12 cellular contexts compared by ENCODE assay signal in the genomic region with DNA sequence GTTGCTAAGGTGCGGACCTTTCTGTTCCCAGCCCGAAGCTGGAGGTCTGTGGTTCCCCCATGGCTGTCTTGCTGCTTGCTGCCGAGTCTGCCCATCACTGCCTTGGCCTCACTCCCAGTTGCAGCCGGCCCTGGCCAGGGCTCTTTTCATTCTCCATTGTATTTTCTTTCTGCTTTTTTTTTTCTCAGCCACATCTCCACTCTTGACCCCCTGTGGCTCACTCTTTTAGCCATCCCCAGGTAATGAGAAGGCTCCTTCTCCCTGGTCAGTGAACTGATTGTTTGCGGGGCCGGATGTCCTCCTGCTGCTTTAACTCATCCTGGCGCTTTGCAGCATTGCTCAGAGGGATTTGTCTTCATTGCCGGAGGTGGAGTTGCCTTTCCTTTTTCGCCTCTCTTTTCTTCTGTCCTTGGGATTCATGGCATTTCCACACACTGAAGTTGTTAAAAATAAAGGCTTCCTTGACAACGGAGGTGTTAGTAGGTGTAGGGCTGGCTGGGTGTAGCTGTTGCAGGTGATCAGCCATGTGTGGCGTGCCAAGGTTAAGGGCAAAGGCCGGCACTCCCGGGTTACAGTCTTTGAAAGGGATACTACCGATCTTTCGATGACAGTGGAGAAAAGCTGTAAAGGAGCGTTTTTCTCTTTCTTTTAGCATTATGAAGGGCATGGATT. TPM values are rescaled to one million over a fixed set of nuclear protein-coding genes. Genes with fewer than 3 reads are reported as not detected.
DNase-seq lines count a peak whose midpoint lies in the region; ATAC-seq, FAIRE-seq and TF ChIP-seq lines count a peak whose summit lies in the region.
"Had no signal": no experiment of that assay in that cellular context is flagged by ENCODE, and none has a peak within 500 bp of the region (broad histone marks: within the 10 kb centered on the region; RNA-seq: fewer than 3 reads in every experiment).

No MANE protein-coding gene starts in this region.

- H3K36me3 ChIP-seq in body of pancreas (replicated peaks in 1 of 2; ENCODE audit: insufficient read depth in 1 of 2, low read depth in 2 of 2) (no peaks in the 10 kb centered on the region), iPS-15b (ENCODE audit: control insufficient read depth, insufficient read depth, low read length) (no peaks in the 10 kb centered on the region)
- H3K36me3 ChIP-seq: prostate gland had no signal

- H3K9me3 ChIP-seq in body of pancreas: no peaks in the 10 kb centered on the region
- no peaks in the 10 kb centered on the region for H3K9me3 ChIP-seq in iPS-15b (ENCODE audit: control insufficient read depth, insufficient read depth, low read length)
- H3K9me3 ChIP-seq: prostate gland had no signal

- DNase-seq in G401 (ENCODE audit: low spot score): peak; percentile 75
- peak; percentile 27 to 60 (median 44) for DNase-seq in body of pancreas
- peak; percentile 85 for DNase-seq in pons (ENCODE audit: low spot score)
- DNase-seq in activated effector memory CD4-positive, alpha-beta T cell treated with Interleukin-2 at 50 U/mL for 16 hours: no peak
- DNase-seq in GM12891 (ENCODE audit: insufficient read length, low spot score): no peak
- no peak for DNase-seq in activated CD8-positive, alpha-beta T cell treated with anti-CD3 and anti-CD28 coated beads for 36 hours
- DNase-seq: CD8-positive, alpha-beta T cell; stimulated activated naive B cell treated with anti-CD40 and anti-IgM and Interleukin-4, amounts not matched to agents 10 μg/mL and 1 μg/mL and 100 μg/mL, for 72 hours had no signal

- intact Hi-C loops in body of pancreas (cut with DNase I): no loop called here
- intact Hi-C loops in activated CD8-positive, alpha-beta T cell treated with anti-CD3 and anti-CD28 coated beads for 36 hours (cut with micrococcal nuclease): no loop called here

- H3K4me3 ChIP-seq in body of pancreas (no peak overlapping the region), iPS-15b (ENCODE audit: low read depth, low read length) (peak overlapping the region; percentile 14)
- H3K4me3 ChIP-seq: prostate gland had no signal

- in situ Hi-C loops in G401 (cut with HindIII; ENCODE audit: low sequenced_read_pairs): no loop called here

- H3K9me3 Mint-ChIP-seq in activated CD8-positive, alpha-beta T cell treated with anti-CD3 and anti-CD28 coated beads for 36 hours: no peaks in the 10 kb centered on the region
- H3K9me3 Mint-ChIP-seq: CD8-positive, alpha-beta T cell; stimulated activated naive B cell treated with anti-CD40 and anti-IgM and Interleukin-4, amounts not matched to agents 10 μg/mL and 1 μg/mL and 100 μg/mL, for 72 hours had no signal

- POLR2A ChIA-PET in activated CD8-positive, alpha-beta T cell treated with anti-CD3 and anti-CD28 coated beads for 36 hours (lab: Charles Lee): no interaction called here

- H3K27me3 ChIP-seq in body of pancreas (no peaks in the 10 kb centered on the region), iPS-15b (ENCODE audit: control insufficient read depth, insufficient read depth, low read length) (no peaks in the 10 kb centered on the region)

- TF ChIP-seq POLR2A in body of pancreas (IDR thresholded peaks at IDR 0.05) (no peak), GM12891 (IDR thresholded peaks at IDR 0.05; ENCODE audit: low read depth, low read length) (no peak)

- peak overlapping the region in 1 of 4 donors; percentile 0 for H3K27ac ChIP-seq in body of pancreas
- H3K27ac ChIP-seq: KMS-11, prostate gland had no signal

- 33 to 38% methylated on average over 16 of the region's 16 CpGs for whole genome bisulfite sequencing in body of pancreas, 2 donors

- no peak overlapping the region for H3K4me3 Mint-ChIP-seq in activated CD8-positive, alpha-beta T cell treated with anti-CD3 and anti-CD28 coated beads for 36 hours
- H3K4me3 Mint-ChIP-seq: CD8-positive, alpha-beta T cell; stimulated activated naive B cell treated with anti-CD40 and anti-IgM and Interleukin-4, amounts not matched to agents 10 μg/mL and 1 μg/mL and 100 μg/mL, for 72 hours had no signal

- no peak overlapping the region for H3K9ac ChIP-seq in iPS-15b (ENCODE audit: low read depth, low read length)
- H3K9ac ChIP-seq: KMS-11 had no signal

- no peaks in the 10 kb centered on the region for H3K27me3 Mint-ChIP-seq in activated CD8-positive, alpha-beta T cell treated with anti-CD3 and anti-CD28 coated beads for 36 hours
- H3K27me3 Mint-ChIP-seq: stimulated activated naive B cell treated with anti-CD40 and anti-IgM and Interleukin-4, amounts not matched to agents 10 μg/mL and 1 μg/mL and 100 μg/mL, for 72 hours had no signal

- no peaks in the 10 kb centered on the region for H3K36me3 Mint-ChIP-seq in activated CD8-positive, alpha-beta T cell treated with anti-CD3 and anti-CD28 coated beads for 36 hours (ENCODE audit: low read depth)

- no peak for TF ChIP-seq CTCF in body of pancreas (IDR thresholded peaks at IDR 0.05)
- no peak for TF ChIP-seq CTCF in activated CD8-positive, alpha-beta T cell treated with anti-CD3 and anti-CD28 coated beads for 36 hours (IDR thresholded peaks at IDR 0.05)

- H3K4me1 ChIP-seq in body of pancreas (peaks cover 7% of the 10 kb centered on the region), iPS-15b (ENCODE audit: control insufficient read depth, insufficient read depth, low read length) (peaks cover 28% of the 10 kb centered on the region)
- H3K4me1 ChIP-seq: prostate gland had no signal

- CTCF ChIA-PET in activated CD8-positive, alpha-beta T cell treated with anti-CD3 and anti-CD28 coated beads for 36 hours (lab: Charles Lee): no interaction called here

- ATAC-seq in body of pancreas: peak; percentile 55
- ATAC-seq in GM19351 (IDR thresholded peaks at IDR 0.05; ENCODE audit: unreplicated experiment): no peak
- ATAC-seq in activated CD8-positive, alpha-beta T cell treated with anti-CD3 and anti-CD28 coated beads for 36 hours: no peak
- ATAC-seq: CD8-positive, alpha-beta T cell; stimulated activated naive B cell treated with anti-CD40 and anti-IgM and Interleukin-4, amounts not matched to agents 10 μg/mL and 1 μg/mL and 100 μg/mL, for 72 hours had no signal

- no peak for FAIRE-seq in GM12891 (lab: Jason Lieb, UNC)

- peaks cover 26% of the 10 kb centered on the region for H3K4me1 Mint-ChIP-seq in activated CD8-positive, alpha-beta T cell treated with anti-CD3 and anti-CD28 coated beads for 36 hours (ENCODE audit: low read depth)

- no peak overlapping the region for H3K27ac Mint-ChIP-seq in activated CD8-positive, alpha-beta T cell treated with anti-CD3 and anti-CD28 coated beads for 36 hours
- H3K27ac Mint-ChIP-seq: CD8-positive, alpha-beta T cell; stimulated activated naive B cell treated with anti-CD40 and anti-IgM and Interleukin-4, amounts not matched to agents 10 μg/mL and 1 μg/mL and 100 μg/mL, for 72 hours had no signal

TF ChIP-seq in GM12891, 5 proteins besides CTCF, POLR2A, EP300 and RAD21:
- TF ChIP-seq SPI1 (IDR thresholded peaks at IDR 0.05; ENCODE audit: low read depth, low read length): no peak
- no peak for TF ChIP-seq TAF1 (IDR thresholded peaks at IDR 0.05; ENCODE audit: low read depth, low read length)
- TF ChIP-seq POU2F2 (IDR thresholded peaks at IDR 0.05; ENCODE audit: low read depth, low read length): no peak
- no peak for TF ChIP-seq POLR2AphosphoS5 (IDR thresholded peaks at IDR 0.05; ENCODE audit: low read depth, low read length)
- no peak for TF ChIP-seq PAX5 (IDR thresholded peaks at IDR 0.05; ENCODE audit: insufficient read depth, low read length, severe bottlenecking)

RNA-seq across cellular contexts. Expression of gene MAP2K6, which starts 34.1 kb away (rescaled TPM):
- 12.3 and 12.4 TPM in 2 replicates for total RNA-seq in G401 (2014; rRNA removed; shearing (Covaris generic))
- 10 to 100 TPM in 1 of 2 donors, 1 to 10 TPM in 1; 4.4 to 34.6 TPM for total RNA-seq in body of pancreas
- polyA plus RNA-seq in GM12891 (2012; ENCODE audit: low read depth, missing spikeins): 37.5 TPM
- 1 to 10 TPM; 3.2 to 3.3 TPM for total RNA-seq in activated CD8-positive, alpha-beta T cell treated with anti-CD3 and anti-CD28 coated beads for 36 hours

Comparison
In these comparisons a context has a peak if more than half of its experiments do, and no peak if none do; other contexts are left out.
1. DNase-seq: peak in G401 (single experiment), body of pancreas (4 of 4) and pons (single experiment); none in activated effector memory CD4-positive, alpha-beta T cell treated with Interleukin-2 at 50 U/mL for 16 hours (single experiment), GM12891 (single experiment) and activated CD8-positive, alpha-beta T cell treated with anti-CD3 and anti-CD28 coated beads for 36 hours (single experiment).